In genomic region chr3:4818164-4818563, GRCh38 we compare ENCODE assay signal across 19 cellular contexts.
A peak's percentile ranks its signal among the peaks of the same experiment; 100 is the strongest.
DNase-seq lines count a peak whose midpoint lies in the region; ATAC-seq and TF ChIP-seq lines count a peak whose summit lies in the region.
"Had no signal": no experiment of that assay in that cellular context is flagged by ENCODE, and none has a peak within 500 bp of the region (broad histone marks: within the 10 kb centered on the region; RNA-seq: fewer than 3 reads in every experiment).

No MANE protein-coding gene starts in this region.

- no peak overlapping the region for H3K27ac ChIP-seq in CD4-positive, CD25-positive, alpha-beta regulatory T cell (ENCODE audit: insufficient read depth, low read length, poor library complexity, severe bottlenecking)
- H3K27ac ChIP-seq: 22Rv1 had no signal

- H3K27ac Mint-ChIP-seq in T-helper 2 cell treated with Interferon-gamma antibody and Interleukin-4, amounts not matched to agents 5 μg/mL and 100 μg/mL, for 36 hours = peak overlapping the region; percentile 38
- peak overlapping the region in 2 of 3 donors; percentile 21 to 65 for H3K27ac Mint-ChIP-seq in CD4-positive, CD25-positive, alpha-beta regulatory T cell
- H3K27ac Mint-ChIP-seq in activated naive CD8-positive, alpha-beta T cell treated with anti-CD3 and anti-CD28 coated beads for 36 hours = peak overlapping the region; percentile 27
- H3K27ac Mint-ChIP-seq in nephron progenitor cell = peak overlapping the region; percentile 38
- H3K27ac Mint-ChIP-seq: B cell had no signal

- no peak overlapping the region for H3K4me3 ChIP-seq in CD4-positive, CD25-positive, alpha-beta regulatory T cell (ENCODE audit: low read depth, low read length)

- H3K27me3 ChIP-seq in CD4-positive, CD25-positive, alpha-beta regulatory T cell (ENCODE audit: control insufficient read depth, insufficient read depth, low read length) = no peaks in the 10 kb centered on the region

- no peak overlapping the region for H3K4me3 Mint-ChIP-seq in T-helper 2 cell treated with Interferon-gamma antibody and Interleukin-4, amounts not matched to agents 5 μg/mL and 100 μg/mL, for 36 hours
- no peak overlapping the region for H3K4me3 Mint-ChIP-seq in CD4-positive, CD25-positive, alpha-beta regulatory T cell
- H3K4me3 Mint-ChIP-seq in activated naive CD8-positive, alpha-beta T cell treated with anti-CD3 and anti-CD28 coated beads for 36 hours = no peak overlapping the region
- no peak overlapping the region for H3K4me3 Mint-ChIP-seq in nephron progenitor cell
- H3K4me3 Mint-ChIP-seq: B cell; CD4-positive, alpha-beta T cell had no signal

- no peaks in the 10 kb centered on the region for H3K27me3 Mint-ChIP-seq in T-helper 2 cell treated with Interferon-gamma antibody and Interleukin-4, amounts not matched to agents 5 μg/mL and 100 μg/mL, for 36 hours (ENCODE audit: low read depth)
- H3K27me3 Mint-ChIP-seq in CD4-positive, CD25-positive, alpha-beta regulatory T cell = no peaks in the 10 kb centered on the region
- no peaks in the 10 kb centered on the region for H3K27me3 Mint-ChIP-seq in activated naive CD8-positive, alpha-beta T cell treated with anti-CD3 and anti-CD28 coated beads for 36 hours
- H3K27me3 Mint-ChIP-seq in nephron progenitor cell (ENCODE audit: low read depth, poor library complexity) = peaks cover 10% of the 10 kb centered on the region
- H3K27me3 Mint-ChIP-seq: B cell; CD4-positive, alpha-beta T cell had no signal

- peaks cover 51% of the 10 kb centered on the region for H3K4me1 Mint-ChIP-seq in T-helper 2 cell treated with Interferon-gamma antibody and Interleukin-4, amounts not matched to agents 5 μg/mL and 100 μg/mL, for 36 hours (ENCODE audit: low read depth)
- peaks cover 17 to 29% (median 23%) of the 10 kb centered on the region in 4 donors for H3K4me1 Mint-ChIP-seq in CD4-positive, CD25-positive, alpha-beta regulatory T cell
- peaks cover 46% of the 10 kb centered on the region for H3K4me1 Mint-ChIP-seq in activated naive CD8-positive, alpha-beta T cell treated with anti-CD3 and anti-CD28 coated beads for 36 hours
- H3K4me1 Mint-ChIP-seq in nephron progenitor cell = peaks cover 25% of the 10 kb centered on the region

- peaks cover 19% of the 10 kb centered on the region for H3K4me1 ChIP-seq in CD4-positive, CD25-positive, alpha-beta regulatory T cell (ENCODE audit: control insufficient read depth, insufficient read depth, low read length, poor library complexity, severe bottlenecking)

- peaks cover 11% of the 10 kb centered on the region for H3K9me3 Mint-ChIP-seq in T-helper 2 cell treated with Interferon-gamma antibody and Interleukin-4, amounts not matched to agents 5 μg/mL and 100 μg/mL, for 36 hours
- H3K9me3 Mint-ChIP-seq in CD4-positive, CD25-positive, alpha-beta regulatory T cell = peaks cover 0 to 8% (median 0%) of the 10 kb centered on the region in 7 donors
- peaks cover 7% of the 10 kb centered on the region for H3K9me3 Mint-ChIP-seq in activated naive CD8-positive, alpha-beta T cell treated with anti-CD3 and anti-CD28 coated beads for 36 hours
- peaks cover 55% of the 10 kb centered on the region for H3K9me3 Mint-ChIP-seq in nephron progenitor cell

- peaks cover 55% of the 10 kb centered on the region for H3K36me3 Mint-ChIP-seq in T-helper 2 cell treated with Interferon-gamma antibody and Interleukin-4, amounts not matched to agents 5 μg/mL and 100 μg/mL, for 36 hours (ENCODE audit: low read depth)
- H3K36me3 Mint-ChIP-seq in CD4-positive, CD25-positive, alpha-beta regulatory T cell = peaks cover 51% of the 10 kb centered on the region
- peaks cover 89% of the 10 kb centered on the region for H3K36me3 Mint-ChIP-seq in activated naive CD8-positive, alpha-beta T cell treated with anti-CD3 and anti-CD28 coated beads for 36 hours
- peaks cover 99% of the 10 kb centered on the region for H3K36me3 Mint-ChIP-seq in nephron progenitor cell (ENCODE audit: low read depth)

- no peaks in the 10 kb centered on the region for H3K9me3 ChIP-seq in CD4-positive, CD25-positive, alpha-beta regulatory T cell (ENCODE audit: control insufficient read depth in 2 of 2, low read length in 2 of 2)

- peaks cover 44% of the 10 kb centered on the region for H3K36me3 ChIP-seq in CD4-positive, CD25-positive, alpha-beta regulatory T cell (ENCODE audit: control insufficient read depth, insufficient read depth, low read length)

- no peak for ATAC-seq in CD4-positive, CD25-positive, alpha-beta regulatory T cell (ENCODE audit: low read depth in 2 of 2)
- ATAC-seq in HG02938 (IDR thresholded peaks at IDR 0.05; ENCODE audit: unreplicated experiment) = no peak

- no peak for TF ChIP-seq CTCF in nephron progenitor cell (IDR thresholded peaks at IDR 0.05)

- no peak for DNase-seq in T-helper 2 cell treated with Interferon-gamma antibody and Interleukin-4, amounts not matched to agents 5 μg/mL and 100 μg/mL, for 36 hours (ENCODE audit: low spot score)
- no peak for DNase-seq in T-helper 2 cell
- DNase-seq in CD4-positive, CD25-positive, alpha-beta regulatory T cell = no peak
- DNase-seq in activated naive CD8-positive, alpha-beta T cell treated with anti-CD3 and anti-CD28 coated beads for 36 hours = no peak
- DNase-seq in nephron progenitor cell = no peak
- no peak for DNase-seq in NCI-H446 (lab: John Stamatoyannopoulos, UW)
- DNase-seq in SIG-M5 (lab: John Stamatoyannopoulos, UW) = no peak
- DNase-seq: CD4-positive, alpha-beta T cell; DMS79 treated with DMSO at 0.1 percent for 48 hours; GOT3; MV-4-11; NCI-H1417 treated with DMSO at 0.1 percent for 48 hours; NCI-H1930; NCI-H2171 treated with DMSO at 0.1 percent for 48 hours; NCI-H748 treated with DMSO at 0.1 percent for 48 hours; OCI-M1 had no signal
